ENCODE assay signal across 9 cellular contexts in the genomic region with DNA sequence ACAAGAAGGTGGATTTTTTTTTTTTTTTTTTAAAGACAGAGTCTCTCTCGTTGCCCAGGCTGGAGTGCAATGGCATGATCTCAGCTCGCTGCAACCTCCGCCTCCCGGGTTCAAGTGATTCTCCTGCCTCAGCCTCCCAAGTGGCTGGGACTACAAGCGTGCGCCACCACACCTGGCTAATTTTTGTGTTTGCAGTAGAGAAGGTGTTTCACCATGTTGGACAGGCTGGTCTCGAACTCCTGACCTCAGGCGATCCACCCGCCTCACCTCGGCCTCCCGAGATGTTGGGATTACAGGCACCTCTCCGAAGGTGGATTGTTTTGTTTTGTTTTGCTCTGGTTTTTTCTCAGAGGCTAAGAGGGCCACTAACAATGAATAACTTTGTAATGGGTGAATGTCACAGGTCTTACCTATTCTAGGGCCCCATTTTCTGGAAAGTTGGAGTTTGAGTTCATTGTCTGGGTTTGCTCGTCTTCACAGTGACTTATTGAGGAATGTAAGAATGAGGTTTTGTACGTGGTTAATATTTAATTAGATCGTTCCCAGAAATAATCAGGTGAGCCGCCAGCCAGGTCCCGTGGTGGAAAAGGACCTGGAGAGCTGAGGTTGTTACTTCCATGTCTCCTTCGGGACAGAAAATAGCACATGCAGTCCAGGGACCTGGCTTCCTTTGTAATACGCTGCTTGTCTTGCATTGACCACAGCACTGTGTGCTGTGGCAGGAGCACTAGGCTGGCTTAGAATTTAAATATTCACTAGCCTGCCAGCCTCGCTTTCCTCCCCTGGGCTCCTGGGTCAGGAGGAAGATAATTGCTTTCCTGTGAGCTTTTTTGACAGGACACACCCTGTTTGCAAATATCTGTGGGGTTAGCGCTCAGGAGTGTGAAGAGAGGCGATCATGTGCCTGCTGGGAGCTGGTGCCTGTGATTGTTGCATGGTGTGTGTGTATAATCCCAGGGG. TPM values are rescaled to one million over a fixed set of nuclear protein-coding genes. Genes with fewer than 3 reads are reported as not detected.
DNase-seq lines count a peak whose midpoint lies in the region; ATAC-seq and TF ChIP-seq lines count a peak whose summit lies in the region.
"Had no signal": no experiment of that assay in that cellular context is flagged by ENCODE, and none has a peak within 500 bp of the region (broad histone marks: within the 10 kb centered on the region; RNA-seq: fewer than 3 reads in every experiment).

No MANE protein-coding gene starts in this region.

- 85 to 91% (median 89%) methylated on average over 22 of the region's 22 CpGs for WGBS in spleen, 5 donors

- no peak overlapping the region for H2AFZ ChIP-seq in OCI-LY1 (ENCODE audit: low read length)

- no peak overlapping the region for H3K27ac Mint-ChIP-seq in activated CD4-positive, alpha-beta memory T cell treated with anti-CD3 and anti-CD28 coated beads for 36 hours
- no peak overlapping the region for H3K27ac Mint-ChIP-seq in activated CD4-positive, alpha-beta memory T cell treated with anti-CD3 and anti-CD28 coated beads, Interleukin-2, amount 10 ng/mL, durations not matched to agents 7 days and 5 days
- H3K27ac Mint-ChIP-seq in glutamatergic neuron (ENCODE audit: unreplicated experiment): no peak overlapping the region

- H3K9ac ChIP-seq in OCI-LY1 (ENCODE audit: low read length): no peak overlapping the region; the same call in 1 of the 2 replicates

- peaks cover 25% of the 10 kb centered on the region for H3K4me1 Mint-ChIP-seq in activated CD4-positive, alpha-beta memory T cell treated with anti-CD3 and anti-CD28 coated beads for 36 hours (ENCODE audit: low read depth)
- peaks cover 33% of the 10 kb centered on the region for H3K4me1 Mint-ChIP-seq in activated CD4-positive, alpha-beta memory T cell treated with anti-CD3 and anti-CD28 coated beads, Interleukin-2, amount 10 ng/mL, durations not matched to agents 7 days and 5 days
- H3K4me1 Mint-ChIP-seq in glutamatergic neuron (ENCODE audit: low read depth, unreplicated experiment): peaks cover 21% of the 10 kb centered on the region

- intact Hi-C loops in activated CD4-positive, alpha-beta memory T cell treated with anti-CD3 and anti-CD28 coated beads for 36 hours (cut with micrococcal nuclease): loop anchor here (2.0 kb wide), 1 partner anchor 45 kb away; no protein-coding TSS in a partner anchor
- intact Hi-C loops in spleen (cut with DNase I; ENCODE audit: low total_unique reads): no loop called here

- TF ChIP-seq CTCF in OCI-LY1 (IDR thresholded peaks at IDR 0.05; ENCODE audit: low read length) (no peak), glutamatergic neuron (IDR thresholded peaks at IDR 0.05; ENCODE audit: partially characterized antibody, unreplicated experiment) (no peak), spleen (IDR thresholded peaks at IDR 0.05 in 8 of 11, conservative IDR thresholded peaks at IDR 0.05 in 3 of 11) (no peak)

- no peaks in the 10 kb centered on the region for H3K79me2 ChIP-seq in OCI-LY1 (ENCODE audit: insufficient read depth, low read length)

- no peaks in the 10 kb centered on the region for H3K27me3 Mint-ChIP-seq in activated CD4-positive, alpha-beta memory T cell treated with anti-CD3 and anti-CD28 coated beads for 36 hours
- H3K27me3 Mint-ChIP-seq in activated CD4-positive, alpha-beta memory T cell treated with anti-CD3 and anti-CD28 coated beads, Interleukin-2, amount 10 ng/mL, durations not matched to agents 7 days and 5 days: peaks cover 12% of the 10 kb centered on the region
- H3K27me3 Mint-ChIP-seq in glutamatergic neuron (ENCODE audit: unreplicated experiment): peaks cover 18% of the 10 kb centered on the region

- no peaks in the 10 kb centered on the region for H3K27me3 ChIP-seq in OCI-LY1 (ENCODE audit: insufficient read depth, low read length)
- H3K27me3 ChIP-seq in spleen (replicated peaks in 1 of 7): peaks cover 0 to 7% (median 0%) of the 10 kb centered on the region in 7 donors

- no peaks in the 10 kb centered on the region for H3K9me2 ChIP-seq in OCI-LY1 (ENCODE audit: low read depth, low read length)

- H3K4me3 ChIP-seq in OCI-LY1 (ENCODE audit: low read depth, low read length, poor library complexity, severe bottlenecking) (peak overlapping the region; percentile 70), spleen (peak overlapping the region in 3 of 8 donors; percentile 74 to 88 (median 80))

- ATAC-seq in GM19328 (IDR thresholded peaks at IDR 0.05; ENCODE audit: unreplicated experiment) (no peak), HG02678 (IDR thresholded peaks at IDR 0.05; ENCODE audit: unreplicated experiment) (no peak)

- no peak for DNase-seq in activated CD4-positive, alpha-beta memory T cell treated with anti-CD3 and anti-CD28 coated beads for 36 hours
- DNase-seq in activated CD4-positive, alpha-beta memory T cell treated with anti-CD3 and anti-CD28 coated beads, Interleukin-2, amount 10 ng/mL, durations not matched to agents 7 days and 5 days: no peak
- DNase-seq in glutamatergic neuron (no peak), spleen (peak; percentile 54), Kasumi-1 (lab: John Stamatoyannopoulos, UW) (no peak)
- DNase-seq: GOT3 had no signal

- peak overlapping the region; percentile 84 for H3K4me2 ChIP-seq in OCI-LY1 (ENCODE audit: low read length)

- POLR2A ChIA-PET in activated CD4-positive, alpha-beta memory T cell treated with anti-CD3 and anti-CD28 coated beads for 36 hours (lab: Charles Lee): no interaction called here
- POLR2A ChIA-PET in activated CD4-positive, alpha-beta memory T cell treated with anti-CD3 and anti-CD28 coated beads, Interleukin-2, amount 10 ng/mL, durations not matched to agents 7 days and 5 days (lab: Charles Lee): no interaction called here

- no peaks in the 10 kb centered on the region for H4K20me1 ChIP-seq in OCI-LY1 (ENCODE audit: insufficient read depth, low read length)

- H3F3A ChIP-seq in OCI-LY1 (ENCODE audit: insufficient read depth, low read length): no peaks in the 10 kb centered on the region

- H3K36me3 ChIP-seq in OCI-LY1 (ENCODE audit: insufficient read depth, low read length) (peaks cover 16% of the 10 kb centered on the region), spleen (peaks cover 0 to 18% (median 0%) of the 10 kb centered on the region in 6 donors)

- no peaks in the 10 kb centered on the region for H3K9me3 Mint-ChIP-seq in activated CD4-positive, alpha-beta memory T cell treated with anti-CD3 and anti-CD28 coated beads for 36 hours
- no peaks in the 10 kb centered on the region for H3K9me3 Mint-ChIP-seq in activated CD4-positive, alpha-beta memory T cell treated with anti-CD3 and anti-CD28 coated beads, Interleukin-2, amount 10 ng/mL, durations not matched to agents 7 days and 5 days
- H3K9me3 Mint-ChIP-seq in glutamatergic neuron (ENCODE audit: unreplicated experiment): peaks cover 10% of the 10 kb centered on the region

- peak overlapping the region; percentile 72 for H3K27ac ChIP-seq in OCI-LY1 (ENCODE audit: low read depth, low read length, poor library complexity, severe bottlenecking)
- peak overlapping the region in 5 of 8 donors; percentile 84 to 91 (median 89) for H3K27ac ChIP-seq in spleen

- H3K4me3 Mint-ChIP-seq in activated CD4-positive, alpha-beta memory T cell treated with anti-CD3 and anti-CD28 coated beads for 36 hours: peak overlapping the region; percentile 23
- no peak overlapping the region for H3K4me3 Mint-ChIP-seq in activated CD4-positive, alpha-beta memory T cell treated with anti-CD3 and anti-CD28 coated beads, Interleukin-2, amount 10 ng/mL, durations not matched to agents 7 days and 5 days
- H3K4me3 Mint-ChIP-seq in glutamatergic neuron (ENCODE audit: unreplicated experiment): peak overlapping the region; percentile 38

- H3K9me3 ChIP-seq in OCI-LY1 (ENCODE audit: low read length) (no peaks in the 10 kb centered on the region), spleen (no peaks in the 10 kb centered on the region)

- H3K4me1 ChIP-seq in OCI-LY1 (ENCODE audit: insufficient read depth, low read length, severe bottlenecking) (peaks cover 23% of the 10 kb centered on the region), spleen (peaks cover 15 to 79% (median 32%) of the 10 kb centered on the region in 6 donors)

- no peak for TF ChIP-seq POLR2A in spleen (IDR thresholded peaks at IDR 0.05)

- CTCF ChIA-PET in activated CD4-positive, alpha-beta memory T cell treated with anti-CD3 and anti-CD28 coated beads for 36 hours (lab: Charles Lee): interaction anchor here (0.6 to 1.1 kb wide), 2 partner anchors 44 to 486 kb away, joined by 3 read pairs; no protein-coding TSS in a partner anchor
- CTCF ChIA-PET in activated CD4-positive, alpha-beta memory T cell treated with anti-CD3 and anti-CD28 coated beads, Interleukin-2, amount 10 ng/mL, durations not matched to agents 7 days and 5 days (lab: Charles Lee): no interaction called here

- no peaks in the 10 kb centered on the region for H3K36me3 Mint-ChIP-seq in activated CD4-positive, alpha-beta memory T cell treated with anti-CD3 and anti-CD28 coated beads for 36 hours
- H3K36me3 Mint-ChIP-seq in activated CD4-positive, alpha-beta memory T cell treated with anti-CD3 and anti-CD28 coated beads, Interleukin-2, amount 10 ng/mL, durations not matched to agents 7 days and 5 days (ENCODE audit: low read depth): peaks cover 2% of the 10 kb centered on the region
- H3K36me3 Mint-ChIP-seq in glutamatergic neuron (ENCODE audit: unreplicated experiment): peaks cover 5% of the 10 kb centered on the region

RNA-seq across cellular contexts. Expression of gene HIP1R, which starts 2.3 kb away (rescaled TPM):
- total RNA-seq in activated CD4-positive, alpha-beta memory T cell treated with anti-CD3 and anti-CD28 coated beads for 36 hours: 10 to 100 TPM; 19.3 to 22.2 TPM
- 10 to 100 TPM; 23.4 to 24.7 TPM for total RNA-seq in activated CD4-positive, alpha-beta memory T cell treated with anti-CD3 and anti-CD28 coated beads, Interleukin-2, amount 10 ng/mL, durations not matched to agents 7 days and 5 days
- total RNA-seq in glutamatergic neuron (ENCODE audit: unreplicated experiment) (19.3 TPM), spleen (10 to 100 TPM; 40.3 to 65.2 (median 48.0) TPM)
- 10 to 100 TPM; 42.2 to 65.9 (median 65.1) TPM for polyA plus RNA-seq in spleen

RNA-seq across cellular contexts. Expression of gene VPS37B, which starts 58.3 kb away (rescaled TPM):
- 10 to 100 TPM in 1 of 2 experiments, 1 to 10 TPM in 1; 10.0 to 10.4 TPM for total RNA-seq in activated CD4-positive, alpha-beta memory T cell treated with anti-CD3 and anti-CD28 coated beads for 36 hours
- 10 to 100 TPM; 27.1 to 27.7 TPM for total RNA-seq in activated CD4-positive, alpha-beta memory T cell treated with anti-CD3 and anti-CD28 coated beads, Interleukin-2, amount 10 ng/mL, durations not matched to agents 7 days and 5 days
- 19.7 TPM for total RNA-seq in glutamatergic neuron (ENCODE audit: unreplicated experiment)
- 10 to 100 TPM; 43.4 to 67.5 (median 54.2) TPM for total RNA-seq in spleen
- polyA plus RNA-seq in spleen: 10 to 100 TPM; 24.8 to 42.7 (median 29.6) TPM
